ENCODE assay signal across 20 cellular contexts in the genomic region with DNA sequence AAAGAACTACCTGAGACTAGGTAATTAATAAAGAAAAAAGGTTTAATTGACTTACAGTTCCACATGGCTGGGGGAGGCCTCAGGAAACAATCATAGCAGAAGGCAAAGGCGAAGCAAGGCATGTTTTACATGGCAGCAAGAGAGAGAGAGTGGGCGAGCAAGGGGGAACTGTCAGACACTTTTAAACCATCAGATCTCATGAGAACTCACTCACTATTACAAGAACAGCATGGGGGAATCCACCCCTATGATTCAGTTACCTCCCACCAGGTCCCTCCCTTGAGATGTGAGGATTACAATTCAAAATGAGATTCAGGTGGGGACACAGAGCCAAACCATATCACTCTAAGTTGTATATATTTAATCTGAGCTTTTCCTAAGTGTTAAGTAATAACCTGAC.
DNase-seq lines count a peak whose midpoint lies in the region; ATAC-seq, FAIRE-seq and TF ChIP-seq lines count a peak whose summit lies in the region.
"Had no signal": no experiment of that assay in that cellular context is flagged by ENCODE, and none has a peak within 500 bp of the region (broad histone marks: within the 10 kb centered on the region; RNA-seq: fewer than 3 reads in every experiment).

No MANE protein-coding gene starts in this region.

- no peak overlapping the region for H3K9ac ChIP-seq in HepG2 (ENCODE audit: insufficient read depth, low read depth, low read length)
- H3K9ac ChIP-seq in endodermal cell (ENCODE audit: extremely low read depth, low read length, poor library complexity, severe bottlenecking): no peak overlapping the region
- H3K9ac ChIP-seq: BLaER1 treated with 17β-estradiol and CSF1 and Interleukin-3, amounts not matched to agents 10 nM and 100 nM had no signal

- POLR2A ChIA-PET in HepG2 (lab: Yijun Ruan, JAX): no interaction called here

- no peaks in the 10 kb centered on the region for H3K79me2 ChIP-seq in HepG2 (ENCODE audit: insufficient read depth, low read length)

- FAIRE-seq in HepG2 (lab: Jason Lieb, UNC): no peak
- FAIRE-seq: GM19239 had no signal

- H3K4me1 ChIP-seq in HepG2 (ENCODE audit: insufficient read depth, low read length): no peaks in the 10 kb centered on the region
- H3K4me1 ChIP-seq in right lobe of liver: no peaks in the 10 kb centered on the region
- H3K4me1 ChIP-seq in endodermal cell (ENCODE audit: control insufficient read depth, insufficient read depth, low read length): peaks cover 3% of the 10 kb centered on the region
- H3K4me1 ChIP-seq in stomach: no peaks in the 10 kb centered on the region
- H3K4me1 ChIP-seq: BLaER1 treated with 17β-estradiol and CSF1 and Interleukin-3, amounts not matched to agents 10 nM and 100 nM; HAP-1 had no signal

- no peaks in the 10 kb centered on the region for H3K27me3 Mint-ChIP-seq in endodermal cell (ENCODE audit: insufficient read depth)
- H3K27me3 Mint-ChIP-seq: CD4-positive, CD25-positive, alpha-beta regulatory T cell had no signal

- H3K27ac ChIP-seq in HepG2 (ENCODE audit: extremely low read length, insufficient read depth, low read length) (no peak overlapping the region), right lobe of liver (no peak overlapping the region), endodermal cell (ENCODE audit: low read depth, low read length) (no peak overlapping the region), stomach (no peak overlapping the region)
- H3K27ac ChIP-seq: 22Rv1; BLaER1 treated with 17β-estradiol and CSF1 and Interleukin-3, amounts not matched to agents 10 nM and 100 nM; HL-60 had no signal

- in situ Hi-C loops in HepG2 (cut with HindIII; ENCODE audit: extremely low pct_ligation_motif_present, low pct_unique_long_range_greater_than_20kb): no loop called here

- ATAC-seq in HepG2: no peak
- ATAC-seq in right lobe of liver: no peak

- H3K4me2 ChIP-seq in HepG2 (ENCODE audit: low read depth, low read length): no peak overlapping the region
- H3K4me2 ChIP-seq: BLaER1 treated with 17β-estradiol and CSF1 and Interleukin-3, amounts not matched to agents 10 nM and 100 nM had no signal

- H3K36me3 Mint-ChIP-seq in endodermal cell (ENCODE audit: low read depth): no peaks in the 10 kb centered on the region
- H3K36me3 Mint-ChIP-seq: CD4-positive, CD25-positive, alpha-beta regulatory T cell had no signal

- H3K27me3 ChIP-seq in HepG2 (ENCODE audit: control insufficient read depth in 1 of 2, insufficient read depth in 2 of 2, low read length in 2 of 2) (no peaks in the 10 kb centered on the region), right lobe of liver (no peaks in the 10 kb centered on the region), endodermal cell (ENCODE audit: control insufficient read depth, insufficient read depth, low read length, poor library complexity, severe bottlenecking) (no peaks in the 10 kb centered on the region), stomach (no peaks in the 10 kb centered on the region)
- H3K27me3 ChIP-seq: BLaER1 treated with 17β-estradiol and CSF1 and Interleukin-3, amounts not matched to agents 10 nM and 100 nM had no signal

- CTCF ChIA-PET in HepG2 (lab: Yijun Ruan, JAX; ENCODE audit: low intra/inter-chr PET ratio, low total read pairs): no interaction called here

- TF ChIP-seq EP300 in HepG2 (IDR thresholded peaks at IDR 0.05; ENCODE audit: low read depth in 2 of 2, low read length in 2 of 2) (no peak), HepG2 (CRISPR knock-in tag; IDR thresholded peaks at IDR 0.05; ENCODE audit: borderline replicate concordance) (no peak), stomach (IDR thresholded peaks at IDR 0.05) (no peak)

- H3K9me3 ChIP-seq in HepG2 (ENCODE audit: low read length) (no peaks in the 10 kb centered on the region), right lobe of liver (no peaks in the 10 kb centered on the region), endodermal cell (ENCODE audit: control insufficient read depth, low read length) (peaks cover 14% of the 10 kb centered on the region), stomach (no peaks in the 10 kb centered on the region)
- H3K9me3 ChIP-seq: HAP-1 had no signal

- H3K36me3 ChIP-seq in HepG2 (replicated peaks in 1 of 2; ENCODE audit: control insufficient read depth in 1 of 2, insufficient read depth in 2 of 2, low read length in 2 of 2): no peaks in the 10 kb centered on the region
- no peaks in the 10 kb centered on the region for H3K36me3 ChIP-seq in right lobe of liver
- H3K36me3 ChIP-seq in endodermal cell (ENCODE audit: control insufficient read depth, insufficient read depth, low read length): no peaks in the 10 kb centered on the region
- no peaks in the 10 kb centered on the region for H3K36me3 ChIP-seq in stomach
- H3K36me3 ChIP-seq: BLaER1 treated with 17β-estradiol and CSF1 and Interleukin-3, amounts not matched to agents 10 nM and 100 nM; HAP-1 had no signal

- no TSS peak for BruUV-seq in HepG2 (replicated peaks; lab: Mats Ljungman, UMichigan)

- no peak overlapping the region for H2AFZ ChIP-seq in HepG2 (ENCODE audit: low read length)

- DNase-seq in DMS 273 (lab: John Stamatoyannopoulos, UW; ENCODE audit: unreplicated experiment) (peak; percentile 28), DMS 273 treated with DMSO at 0.1 percent for 48 hours (lab: John Stamatoyannopoulos, UW) (no peak), HepG2 (ENCODE audit: low spot score) (no peak), right lobe of liver (no peak), endodermal cell (no peak), putamen (ENCODE audit: low spot score) (peak; percentile 53), DMS53 (lab: John Stamatoyannopoulos, UW) (no peak), stomach (no peak)
- DNase-seq: AML-193; Calu3; CD4-positive, CD25-positive, alpha-beta regulatory T cell; DMS153; GF-D8; GOT3; IMR-90 had no signal

- TF ChIP-seq POLR2A in HepG2 (IDR thresholded peaks at IDR 0.05; ENCODE audit: insufficient read depth in 1 of 2, low read depth in 2 of 2, low read length in 2 of 2): no peak
- TF ChIP-seq POLR2A in right lobe of liver (IDR thresholded peaks at IDR 0.05): no peak
- TF ChIP-seq POLR2A in stomach (IDR thresholded peaks at IDR 0.05): no peak

- WGBS in HepG2 (ENCODE audit: low lambda C conversion rate): 98% methylated on average over 2 of the region's 2 CpGs
- WGBS in right lobe of liver (ENCODE audit: insufficient coverage, low coverage, low lambda C conversion rate, missing lambda C conversion rate): 88% methylated on average over 1 of the region's 2 CpGs
- WGBS in endodermal cell (ENCODE audit: insufficient coverage in 1 of 2, insufficient read length in 1 of 2), 2 experiments: 96% methylated on average over 2 of the region's 2 CpGs; no CpG with 5 or more reads in 1 of the 2 experiments
- WGBS in stomach, 5 donors: 85 to 100% (median 96%) methylated on average over 2 of the region's 2 CpGs

- no peak overlapping the region for H3K27ac Mint-ChIP-seq in endodermal cell
- H3K27ac Mint-ChIP-seq: CD4-positive, CD25-positive, alpha-beta regulatory T cell had no signal

- H4K20me1 ChIP-seq in HepG2 (ENCODE audit: insufficient read depth, low read length): no peaks in the 10 kb centered on the region
- H4K20me1 ChIP-seq: BLaER1 treated with 17β-estradiol and CSF1 and Interleukin-3, amounts not matched to agents 10 nM and 100 nM had no signal

- H3K4me3 Mint-ChIP-seq in endodermal cell: no peak overlapping the region
- H3K4me3 Mint-ChIP-seq: CD4-positive, CD25-positive, alpha-beta regulatory T cell had no signal

- H3K9me3 Mint-ChIP-seq in endodermal cell: peaks cover 9% of the 10 kb centered on the region

- H3K4me3 ChIP-seq in HepG2 (replicated peaks in 1 of 3; ENCODE audit: insufficient read depth in 1 of 3, low read depth in 2 of 3, low read length in 3 of 3) (no peak overlapping the region), right lobe of liver (no peak overlapping the region), endodermal cell (ENCODE audit: low read length) (peak overlapping the region; percentile 22), stomach (no peak overlapping the region)
- H3K4me3 ChIP-seq: BLaER1 treated with 17β-estradiol and CSF1 and Interleukin-3, amounts not matched to agents 10 nM and 100 nM; HAP-1 had no signal

- intact Hi-C loops in HepG2 (cut with micrococcal nuclease; ENCODE audit: unreplicated experiment): no loop called here
- intact Hi-C loops in right lobe of liver (cut with DNase I): no loop called here
- intact Hi-C loops in stomach (cut with DNase I; ENCODE audit: low total_unique reads): no loop called here

- H3K4me1 Mint-ChIP-seq in endodermal cell: peaks cover 8% of the 10 kb centered on the region

- TF ChIP-seq CTCF in HepG2 (CRISPR knock-in tag; IDR thresholded peaks at IDR 0.05) (no peak), right lobe of liver (IDR thresholded peaks at IDR 0.05) (no peak), endodermal cell (conservative IDR thresholded peaks at IDR 0.05) (no peak), stomach (IDR thresholded peaks at IDR 0.05) (no peak)

- no peak for TF ChIP-seq RAD21 in HepG2 (CRISPR knock-in tag; IDR thresholded peaks at IDR 0.05)

TF ChIP-seq in HepG2, 621 proteins besides CTCF, POLR2A, EP300 and RAD21:
- TF ChIP-seq ZC3H13 (CRISPR knock-in tag; IDR thresholded peaks at IDR 0.05): no peak
- peak; percentile 57; the same call in 1 of the 2 replicates for TF ChIP-seq ZNF431 (CRISPR knock-in tag; IDR thresholded peaks at IDR 0.05; ENCODE audit: borderline replicate concordance, low read depth)

Comparison
In these comparisons a context has a peak if more than half of its experiments do, and no peak if none do; other contexts are left out.
1. DNase-seq: peak in DMS 273 (single experiment) and putamen (single experiment); none in DMS 273 treated with DMSO at 0.1 percent for 48 hours (single experiment), HepG2 (single experiment), right lobe of liver (0 of 3), endodermal cell (single experiment), DMS53 (single experiment) and stomach (single experiment).